In genomic region chr13:60332682-60333081, GRCh38 we compare ENCODE assay signal across 19 cellular contexts.
"Had no signal": no experiment of that assay in that cellular context is flagged by ENCODE, and none has a peak within 500 bp of the region (broad histone marks: within the 10 kb centered on the region; RNA-seq: fewer than 3 reads in every experiment).

No MANE protein-coding gene starts in this region.

- H3K9ac ChIP-seq: SK-N-SH had no signal

- DNase-seq: Kasumi-1, KG1, MM.1S, NCI-H1092 treated with DMSO at 0.1 percent for 48 hours, NCI-H1436 treated with DMSO at 0.1 percent for 48 hours, NCI-H1694, NCI-H187 treated with DMSO at 0.1 percent for 48 hours, NCI-H2081, NCI-H2107, NCI-H2227 treated with DMSO at 0.1 percent for 48 hours, NCI-H524 treated with DMSO at 0.1 percent for 48 hours, NCI-H69, NCI-H774, PC-3, SHP77, SK-N-SH, T-cell had no signal

- H3K27ac ChIP-seq: HL-60, RWPE1 had no signal

- H3K9me3 ChIP-seq: SK-N-SH had no signal

- H3K4me2 ChIP-seq: SK-N-SH had no signal
